2 cellular contexts compared by ENCODE assay signal in the genomic region with DNA sequence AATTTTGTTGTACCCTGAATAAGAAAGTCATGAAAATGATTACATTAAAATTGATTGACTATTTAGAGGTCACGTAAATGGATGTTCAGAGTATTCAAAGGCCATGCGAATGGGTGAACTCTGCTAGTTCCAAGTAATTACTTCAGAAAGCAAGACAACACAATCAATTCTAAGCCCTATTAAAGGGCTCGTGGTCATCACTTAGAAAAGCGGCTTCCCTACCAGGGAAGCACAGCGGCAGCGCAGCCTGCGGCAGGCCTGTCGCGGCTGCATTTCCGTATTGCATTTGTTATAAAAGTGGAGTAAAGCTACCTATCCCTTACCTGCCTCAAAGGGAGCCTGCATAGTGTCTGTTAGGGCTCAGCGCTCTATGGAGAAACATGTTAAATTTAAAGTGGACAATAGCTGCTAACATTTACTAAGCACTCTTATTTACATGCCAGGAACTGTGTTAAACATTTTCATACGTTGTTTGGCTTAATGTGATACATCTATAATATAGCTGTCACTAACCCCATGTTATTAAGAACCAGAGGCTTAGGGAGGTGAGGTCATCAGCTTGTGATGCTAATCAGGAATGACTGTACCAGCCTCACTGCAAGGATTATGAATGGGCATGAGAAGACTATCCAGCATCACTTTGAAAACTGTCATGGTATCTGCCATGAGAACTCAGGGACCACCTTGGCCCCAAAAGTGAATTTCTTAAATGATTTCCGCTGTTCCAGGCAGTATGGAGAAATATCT.
TF ChIP-seq lines count a peak whose summit lies in the region.

No MANE protein-coding gene starts in this region.

TF ChIP-seq in HEK293, 187 proteins besides CTCF, POLR2A, EP300 and RAD21 (continued from another document and continues in another):
- TF ChIP-seq, protein P1, sequence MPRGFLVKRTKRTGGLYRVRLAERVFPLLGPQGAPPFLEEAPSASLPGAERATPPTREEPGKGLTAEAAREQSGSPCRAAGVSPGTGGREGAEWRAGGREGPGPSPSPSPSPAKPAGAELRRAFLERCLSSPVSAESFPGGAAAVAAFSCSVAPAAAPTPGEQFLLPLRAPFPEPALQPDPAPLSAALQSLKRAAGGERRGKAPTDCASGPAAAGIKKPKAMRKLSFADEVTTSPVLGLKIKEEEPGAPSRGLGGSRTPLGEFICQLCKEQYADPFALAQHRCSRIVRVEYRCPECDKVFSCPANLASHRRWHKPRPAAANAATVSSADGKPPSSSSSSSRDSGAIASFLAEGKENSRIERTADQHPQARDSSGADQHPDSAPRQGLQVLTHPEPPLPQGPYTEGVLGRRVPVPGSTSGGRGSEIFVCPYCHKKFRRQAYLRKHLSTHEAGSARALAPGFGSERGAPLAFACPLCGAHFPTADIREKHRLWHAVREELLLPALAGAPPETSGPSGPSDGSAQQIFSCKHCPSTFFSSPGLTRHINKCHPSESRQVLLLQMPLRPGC (tag by site-specific recombination; IDR thresholded peaks at IDR 0.05): peak; percentile 43; the same call in 1 of the 2 replicates
- TF ChIP-seq ZSCAN23 (tag by site-specific recombination; IDR thresholded peaks at IDR 0.05): no peak
- TF ChIP-seq ZNF837 (tag by site-specific recombination; IDR thresholded peaks at IDR 0.05): no peak
- no peak for TF ChIP-seq ZNF114 (tag by site-specific recombination; IDR thresholded peaks at IDR 0.05)
- no peak for TF ChIP-seq WT1 (tag by site-specific recombination; IDR thresholded peaks at IDR 0.05)
- no peak for TF ChIP-seq ZXDB (tag by site-specific recombination; IDR thresholded peaks at IDR 0.05)
- peak; percentile 79 for TF ChIP-seq ZNF629 (tag by site-specific recombination; IDR thresholded peaks at IDR 0.05)
- no peak for TF ChIP-seq ZNF433 (tag by site-specific recombination; IDR thresholded peaks at IDR 0.05; ENCODE audit: low read depth)
- no peak for TF ChIP-seq ZNF157 (tag by site-specific recombination; IDR thresholded peaks at IDR 0.05)
- no peak for TF ChIP-seq ZNF10 (tag by site-specific recombination; IDR thresholded peaks at IDR 0.05)
- no peak for TF ChIP-seq ZIC2 (tag by site-specific recombination; IDR thresholded peaks at IDR 0.05)
- TF ChIP-seq, protein P2, sequence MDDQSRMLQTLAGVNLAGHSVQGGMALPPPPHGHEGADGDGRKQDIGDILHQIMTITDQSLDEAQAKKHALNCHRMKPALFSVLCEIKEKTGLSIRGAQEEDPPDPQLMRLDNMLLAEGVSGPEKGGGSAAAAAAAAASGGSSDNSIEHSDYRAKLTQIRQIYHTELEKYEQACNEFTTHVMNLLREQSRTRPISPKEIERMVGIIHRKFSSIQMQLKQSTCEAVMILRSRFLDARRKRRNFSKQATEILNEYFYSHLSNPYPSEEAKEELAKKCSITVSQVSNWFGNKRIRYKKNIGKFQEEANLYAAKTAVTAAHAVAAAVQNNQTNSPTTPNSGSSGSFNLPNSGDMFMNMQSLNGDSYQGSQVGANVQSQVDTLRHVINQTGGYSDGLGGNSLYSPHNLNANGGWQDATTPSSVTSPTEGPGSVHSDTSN (CRISPR knock-in tag; IDR thresholded peaks at IDR 0.05): no peak
- 0 out of 2 replicates have a peak, but pooled peaks have one; percentile 43 for TF ChIP-seq ZNF660 (tag by site-specific recombination; IDR thresholded peaks at IDR 0.05)
- TF ChIP-seq ZNF175 (tag by site-specific recombination; IDR thresholded peaks at IDR 0.05): no peak
- TF ChIP-seq, protein P3, sequence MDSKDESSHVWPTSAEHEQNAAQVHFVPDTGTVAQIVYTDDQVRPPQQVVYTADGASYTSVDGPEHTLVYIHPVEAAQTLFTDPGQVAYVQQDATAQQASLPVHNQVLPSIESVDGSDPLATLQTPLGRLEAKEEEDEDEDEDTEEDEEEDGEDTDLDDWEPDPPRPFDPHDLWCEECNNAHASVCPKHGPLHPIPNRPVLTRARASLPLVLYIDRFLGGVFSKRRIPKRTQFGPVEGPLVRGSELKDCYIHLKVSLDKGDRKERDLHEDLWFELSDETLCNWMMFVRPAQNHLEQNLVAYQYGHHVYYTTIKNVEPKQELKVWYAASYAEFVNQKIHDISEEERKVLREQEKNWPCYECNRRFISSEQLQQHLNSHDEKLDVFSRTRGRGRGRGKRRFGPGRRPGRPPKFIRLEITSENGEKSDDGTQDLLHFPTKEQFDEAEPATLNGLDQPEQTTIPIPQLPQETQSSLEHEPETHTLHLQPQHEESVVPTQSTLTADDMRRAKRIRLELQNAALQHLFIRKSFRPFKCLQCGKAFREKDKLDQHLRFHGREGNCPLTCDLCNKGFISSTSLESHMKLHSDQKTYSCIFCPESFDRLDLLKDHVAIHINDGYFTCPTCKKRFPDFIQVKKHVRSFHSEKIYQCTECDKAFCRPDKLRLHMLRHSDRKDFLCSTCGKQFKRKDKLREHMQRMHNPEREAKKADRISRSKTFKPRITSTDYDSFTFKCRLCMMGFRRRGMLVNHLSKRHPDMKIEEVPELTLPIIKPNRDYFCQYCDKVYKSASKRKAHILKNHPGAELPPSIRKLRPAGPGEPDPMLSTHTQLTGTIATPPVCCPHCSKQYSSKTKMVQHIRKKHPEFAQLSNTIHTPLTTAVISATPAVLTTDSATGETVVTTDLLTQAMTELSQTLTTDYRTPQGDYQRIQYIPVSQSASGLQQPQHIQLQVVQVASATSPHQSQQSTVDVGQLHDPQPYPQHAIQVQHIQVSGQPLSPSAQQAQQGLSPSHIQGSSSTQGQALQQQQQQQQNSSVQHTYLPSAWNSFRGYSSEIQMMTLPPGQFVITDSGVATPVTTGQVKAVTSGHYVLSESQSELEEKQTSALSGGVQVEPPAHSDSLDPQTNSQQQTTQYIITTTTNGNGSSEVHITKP (tag by site-specific recombination; IDR thresholded peaks at IDR 0.05): no peak
- TF ChIP-seq ZFP3 (tag by site-specific recombination; IDR thresholded peaks at IDR 0.05; ENCODE audit: low read depth): no peak
- TF ChIP-seq ZEB2 (tag by site-specific recombination; IDR thresholded peaks at IDR 0.05): peak; percentile 56; the same call in 1 of the 2 replicates
- no peak for TF ChIP-seq ZBTB1 (tag by site-specific recombination; IDR thresholded peaks at IDR 0.05)
- TF ChIP-seq ZNF239 (tag by site-specific recombination; IDR thresholded peaks at IDR 0.05): no peak
- TF ChIP-seq, protein P4, sequence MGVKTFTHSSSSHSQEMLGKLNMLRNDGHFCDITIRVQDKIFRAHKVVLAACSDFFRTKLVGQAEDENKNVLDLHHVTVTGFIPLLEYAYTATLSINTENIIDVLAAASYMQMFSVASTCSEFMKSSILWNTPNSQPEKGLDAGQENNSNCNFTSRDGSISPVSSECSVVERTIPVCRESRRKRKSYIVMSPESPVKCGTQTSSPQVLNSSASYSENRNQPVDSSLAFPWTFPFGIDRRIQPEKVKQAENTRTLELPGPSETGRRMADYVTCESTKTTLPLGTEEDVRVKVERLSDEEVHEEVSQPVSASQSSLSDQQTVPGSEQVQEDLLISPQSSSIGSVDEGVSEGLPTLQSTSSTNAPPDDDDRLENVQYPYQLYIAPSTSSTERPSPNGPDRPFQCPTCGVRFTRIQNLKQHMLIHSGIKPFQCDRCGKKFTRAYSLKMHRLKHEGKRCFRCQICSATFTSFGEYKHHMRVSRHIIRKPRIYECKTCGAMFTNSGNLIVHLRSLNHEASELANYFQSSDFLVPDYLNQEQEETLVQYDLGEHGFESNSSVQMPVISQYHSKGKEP (tag by site-specific recombination; IDR thresholded peaks at IDR 0.05): no peak
- 0 out of 2 replicates have a peak, but pooled peaks have one; percentile 33 for TF ChIP-seq ZNF600 (tag by site-specific recombination; IDR thresholded peaks at IDR 0.05)
- TF ChIP-seq ZNF211 (tag by site-specific recombination; IDR thresholded peaks at IDR 0.05; ENCODE audit: low read depth): no peak

TF ChIP-seq in neural cell, 6 proteins besides CTCF, POLR2A, EP300 and RAD21 (continued from another document):
- TF ChIP-seq TAF1 (IDR thresholded peaks at IDR 0.05; ENCODE audit: low read depth) (no peak), SMC3 (conservative IDR thresholded peaks at IDR 0.05; ENCODE audit: poor library complexity) (no peak)
TF ChIP-seq in neural cell: peak in this region for 0.
